ENCODE assay signal across 9 cellular contexts in genomic region chr18:25230658-25231326, GRCh38.
DNase-seq lines count a peak whose midpoint lies in the region; ATAC-seq and TF ChIP-seq lines count a peak whose summit lies in the region.
"Had no signal": no experiment of that assay in that cellular context is flagged by ENCODE, and none has a peak within 500 bp of the region (broad histone marks: within the 10 kb centered on the region; RNA-seq: fewer than 3 reads in every experiment).

No MANE protein-coding gene starts in this region.

- no peaks in the 10 kb centered on the region for H3K27me3 ChIP-seq in thyroid gland

- H3K4me3 Mint-ChIP-seq in MCF 10A (ENCODE audit: unreplicated experiment) = no peak overlapping the region
- H3K4me3 Mint-ChIP-seq in activated naive CD8-positive, alpha-beta T cell treated with anti-CD3 and anti-CD28 coated beads, Interleukin-2, amount 50 U/mL, for 24 hours = no peak overlapping the region
- H3K4me3 Mint-ChIP-seq: stimulated activated naive B cell treated with anti-CD40 and anti-IgM and Interleukin-4, amounts not matched to agents 10 μg/mL and 1 μg/mL and 100 μg/mL, for 72 hours had no signal

- peaks cover 0 to 14% of the 10 kb centered on the region in 2 donors for H3K4me1 ChIP-seq in thyroid gland

- CTCF ChIA-PET in MCF 10A (lab: Yijun Ruan, JAX) = no interaction called here

- H3K27me3 Mint-ChIP-seq in MCF 10A (ENCODE audit: insufficient read depth, unreplicated experiment) = no peaks in the 10 kb centered on the region
- no peaks in the 10 kb centered on the region for H3K27me3 Mint-ChIP-seq in activated naive CD8-positive, alpha-beta T cell treated with anti-CD3 and anti-CD28 coated beads, Interleukin-2, amount 50 U/mL, for 24 hours

- peak; percentile 57 for ATAC-seq in HG02870 (IDR thresholded peaks at IDR 0.05; ENCODE audit: unreplicated experiment)
- ATAC-seq in activated naive CD8-positive, alpha-beta T cell treated with anti-CD3 and anti-CD28 coated beads, Interleukin-2, amount 50 U/mL, for 24 hours = no peak

- TF ChIP-seq CTCF in MCF 10A (IDR thresholded peaks at IDR 0.05; ENCODE audit: unreplicated experiment) = no peak
- no peak for TF ChIP-seq CTCF in thyroid gland (IDR thresholded peaks at IDR 0.05)
- TF ChIP-seq CTCF in GM20000 (IDR thresholded peaks at IDR 0.05; ENCODE audit: extremely low read depth, missing control alignments) = no peak

- POLR2A ChIA-PET in MCF 10A (lab: Yijun Ruan, JAX) = no interaction called here

- TF ChIP-seq POLR2A in thyroid gland (IDR thresholded peaks at IDR 0.05) = no peak

- peaks cover 4 to 6% of the 10 kb centered on the region in 2 donors for H3K36me3 ChIP-seq in thyroid gland

- no peaks in the 10 kb centered on the region for H3K9me3 Mint-ChIP-seq in MCF 10A (ENCODE audit: unreplicated experiment)
- no peaks in the 10 kb centered on the region for H3K9me3 Mint-ChIP-seq in activated naive CD8-positive, alpha-beta T cell treated with anti-CD3 and anti-CD28 coated beads, Interleukin-2, amount 50 U/mL, for 24 hours
- H3K9me3 Mint-ChIP-seq: stimulated activated naive B cell treated with anti-CD40 and anti-IgM and Interleukin-4, amounts not matched to agents 10 μg/mL and 1 μg/mL and 100 μg/mL, for 72 hours had no signal

- peak; percentile 5 for DNase-seq in MCF 10A (ENCODE audit: unreplicated experiment)
- peak; percentile 48 for DNase-seq in left kidney (ENCODE audit: low read depth, low spot score)
- DNase-seq in thyroid gland = peak; percentile 58 to 70
- no peak for DNase-seq in activated naive CD8-positive, alpha-beta T cell treated with anti-CD3 and anti-CD28 coated beads, Interleukin-2, amount 50 U/mL, for 24 hours
- DNase-seq in NCI-H1105 treated with DMSO at 0.1 percent for 48 hours (lab: John Stamatoyannopoulos, UW) = no peak
- DNase-seq in GM20000 (ENCODE audit: low spot score) = no peak
- no peak for DNase-seq in DMS114 treated with DMSO at 0.1 percent for 48 hours (lab: John Stamatoyannopoulos, UW; ENCODE audit: unreplicated experiment)
- DNase-seq: stimulated activated naive B cell treated with anti-CD40 and anti-IgM and Interleukin-4, amounts not matched to agents 10 μg/mL and 1 μg/mL and 100 μg/mL, for 72 hours had no signal

- peak overlapping the region in 2 of 3 donors; percentile 28 to 48 for H3K27ac ChIP-seq in thyroid gland

- 28 to 38% methylated on average over 10 of the region's 10 CpGs for WGBS in thyroid gland, 2 donors

- no TSS peak for BruUV-seq in MCF 10A (replicated peaks; lab: Mats Ljungman, UMichigan)

- no peaks in the 10 kb centered on the region for H3K36me3 Mint-ChIP-seq in MCF 10A (ENCODE audit: insufficient read depth, unreplicated experiment)
- no peaks in the 10 kb centered on the region for H3K36me3 Mint-ChIP-seq in activated naive CD8-positive, alpha-beta T cell treated with anti-CD3 and anti-CD28 coated beads, Interleukin-2, amount 50 U/mL, for 24 hours (ENCODE audit: low read depth)
- H3K36me3 Mint-ChIP-seq: stimulated activated naive B cell treated with anti-CD40 and anti-IgM and Interleukin-4, amounts not matched to agents 10 μg/mL and 1 μg/mL and 100 μg/mL, for 72 hours had no signal

- H3K9me3 ChIP-seq in thyroid gland = no peaks in the 10 kb centered on the region

- no peaks in the 10 kb centered on the region for H3K4me1 Mint-ChIP-seq in MCF 10A (ENCODE audit: insufficient read depth, unreplicated experiment)
- H3K4me1 Mint-ChIP-seq in activated naive CD8-positive, alpha-beta T cell treated with anti-CD3 and anti-CD28 coated beads, Interleukin-2, amount 50 U/mL, for 24 hours = no peaks in the 10 kb centered on the region

- no peak overlapping the region for H3K27ac Mint-ChIP-seq in MCF 10A (ENCODE audit: low read depth, unreplicated experiment)
- no peak overlapping the region for H3K27ac Mint-ChIP-seq in activated naive CD8-positive, alpha-beta T cell treated with anti-CD3 and anti-CD28 coated beads, Interleukin-2, amount 50 U/mL, for 24 hours
- H3K27ac Mint-ChIP-seq: stimulated activated naive B cell treated with anti-CD40 and anti-IgM and Interleukin-4, amounts not matched to agents 10 μg/mL and 1 μg/mL and 100 μg/mL, for 72 hours had no signal

- H3K4me3 ChIP-seq in thyroid gland (replicated peaks in 1 of 3) = no peak overlapping the region

- intact Hi-C loops in MCF 10A (cut with micrococcal nuclease) (no loop called here), thyroid gland (cut with DNase I) (no loop called here)

Comparison
In these comparisons a context has a peak if more than half of its experiments do, and no peak if none do; other contexts are left out.
1. DNase-seq: peak in MCF 10A (single experiment), left kidney (single experiment) and thyroid gland (2 of 2); none in activated naive CD8-positive, alpha-beta T cell treated with anti-CD3 and anti-CD28 coated beads, Interleukin-2, amount 50 U/mL, for 24 hours (single experiment), NCI-H1105 treated with DMSO at 0.1 percent for 48 hours (single experiment), GM20000 (single experiment) and DMS114 treated with DMSO at 0.1 percent for 48 hours (single experiment).